ENCODE assay signal across 8 cellular contexts in the genomic region with DNA sequence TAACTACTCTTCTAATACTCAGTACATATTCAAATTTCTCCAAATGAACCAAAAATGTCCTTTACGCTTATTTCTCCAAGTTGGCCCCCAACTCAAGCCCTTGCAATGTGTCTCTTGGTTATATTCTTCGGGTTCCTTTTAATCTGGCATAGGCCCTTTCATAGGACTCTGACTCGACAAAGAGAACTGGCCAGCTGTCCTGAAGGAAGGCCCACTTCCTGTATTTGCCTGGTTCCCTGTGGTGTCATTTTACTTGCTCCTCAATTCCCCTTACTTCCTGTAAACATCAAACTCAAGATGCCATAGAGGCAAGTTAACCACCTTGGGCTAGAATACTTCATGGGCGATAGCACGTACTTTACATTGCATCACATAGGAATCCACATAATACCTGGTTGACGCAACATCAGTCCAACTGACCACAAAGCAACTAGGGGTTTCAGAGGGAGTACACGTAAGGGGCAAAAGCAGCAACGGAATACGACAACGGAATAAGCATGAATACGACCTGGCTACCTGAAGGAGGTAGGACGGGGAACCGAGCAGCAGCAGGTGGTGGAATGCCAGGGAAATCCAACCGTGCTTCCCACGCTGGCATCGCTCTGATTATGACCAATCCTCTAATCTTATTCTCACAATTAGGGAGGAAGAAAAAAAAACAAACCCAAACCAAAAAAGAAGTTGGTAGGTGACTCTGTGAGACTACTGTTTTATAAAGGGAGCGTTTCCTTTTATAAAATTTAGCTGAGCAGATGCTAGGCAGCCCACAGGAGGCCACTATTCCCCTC. TPM values are rescaled to one million over a fixed set of nuclear protein-coding genes. Genes with fewer than 3 reads are reported as not detected.
DNase-seq lines count a peak whose midpoint lies in the region; ATAC-seq and TF ChIP-seq lines count a peak whose summit lies in the region.

No MANE protein-coding gene starts in this region.

- H3K4me1 ChIP-seq in BLaER1 (peaks cover 32% of the 10 kb centered on the region), GM23248 (ENCODE audit: insufficient read depth) (peaks cover 21% of the 10 kb centered on the region), muscle layer of colon (ENCODE audit: insufficient read depth, low read length) (peaks cover 23% of the 10 kb centered on the region)

- H3K79me2 ChIP-seq in GM23248 (ENCODE audit: insufficient read depth) = peaks cover 39% of the 10 kb centered on the region

- whole genome bisulfite sequencing in GM23248 (ENCODE audit: low coverage in 1 of 2, low lambda C conversion rate in 2 of 2, missing lambda C conversion rate in 2 of 2), 2 experiments = 59 to 66% methylated on average over 17 of the region's 17 CpGs

- H3K9ac ChIP-seq in BLaER1 (peak overlapping the region; percentile 79), GM23248 (peak overlapping the region; percentile 76), muscle layer of colon (ENCODE audit: low read length) (no peak overlapping the region)

- H3K9me3 ChIP-seq in BLaER1 (peaks cover 36% of the 10 kb centered on the region), GM23248 (ENCODE audit: low read depth) (no peaks in the 10 kb centered on the region), muscle layer of colon (ENCODE audit: low read length) (no peaks in the 10 kb centered on the region)

- H3F3A ChIP-seq in GM23248 (ENCODE audit: insufficient read depth) = peaks cover 7% of the 10 kb centered on the region

- in situ Hi-C loops in GM23248 (cut with MboI) = no loop called here

- H3K36me3 ChIP-seq in BLaER1 (peaks cover 22% of the 10 kb centered on the region), GM23248 (ENCODE audit: low read depth) (peaks cover 6% of the 10 kb centered on the region; the same call in 1 of the 2 replicates), muscle layer of colon (ENCODE audit: insufficient read depth, low read length) (no peaks in the 10 kb centered on the region)

- intact Hi-C loops in dorsolateral prefrontal cortex (cut with DNase I) = loop anchor here (2.0 to 5.0 kb wide), 3 partner anchors 45 to 595 kb away; partner anchors contain the start of genes CYBRD1 (in 1 of the 2), DCAF17 (in 1 of the 2) and METTL8 (in 1 of the 2)

- ATAC-seq in GM18520 (IDR thresholded peaks at IDR 0.05; ENCODE audit: unreplicated experiment) (no peak), HG03354 (IDR thresholded peaks at IDR 0.05; ENCODE audit: poor library complexity, severe bottlenecking, unreplicated experiment) (no peak)

- H3K27ac ChIP-seq in BLaER1 = peak overlapping the region; percentile 65
- H3K27ac ChIP-seq in GM23248 = peak overlapping the region; percentile 58
- H3K27ac ChIP-seq in dorsolateral prefrontal cortex = peak overlapping the region in 58 of 59 donors; percentile 2 to 97 (median 86)
- H3K27ac ChIP-seq in muscle layer of colon (ENCODE audit: low read depth, low read length) = peak overlapping the region; percentile 75

- H3K27me3 ChIP-seq in BLaER1 (no peaks in the 10 kb centered on the region), GM23248 (replicated peaks; ENCODE audit: insufficient read depth) (no peaks in the 10 kb centered on the region), dorsolateral prefrontal cortex (no peaks in the 10 kb centered on the region), muscle layer of colon (ENCODE audit: control insufficient read depth in 1 of 2, insufficient read depth in 2 of 2, low read length in 2 of 2) (no peaks in the 10 kb centered on the region)

- no peak for DNase-seq in GM23248
- DNase-seq in RKO (ENCODE audit: low spot score) = peak; percentile 76
- peak in 3 of 10 donors; percentile 8 to 30 (median 11) for DNase-seq in dorsolateral prefrontal cortex
- no peak for DNase-seq in hippocampal formation (lab: John Stamatoyannopoulos, UW)

- H2AFZ ChIP-seq in GM23248 = peak overlapping the region; percentile 98

- no peak for TF ChIP-seq CTCF in dorsolateral prefrontal cortex (IDR thresholded peaks at IDR 0.05 in 54 of 56, conservative IDR thresholded peaks at IDR 0.05 in 2 of 56; ENCODE audit: low read depth in 1 of 56, partially characterized antibody in 56 of 56)

- H3K4me2 ChIP-seq in BLaER1 (peak overlapping the region; percentile 64), GM23248 (ENCODE audit: unreplicated experiment) (peak overlapping the region; percentile 78)

- H3K4me3 ChIP-seq in BLaER1 (peak overlapping the region; percentile 98), GM23248 (peak overlapping the region; percentile 64), dorsolateral prefrontal cortex (peak overlapping the region; percentile 59 to 99 (median 92)), muscle layer of colon (ENCODE audit: low read depth in 1 of 2, low read length in 2 of 2) (peak overlapping the region in 1 of 2 donors; percentile 30)

- H4K20me1 ChIP-seq in BLaER1 (peaks cover 41% of the 10 kb centered on the region), GM23248 (ENCODE audit: insufficient read depth) (peaks cover 27% of the 10 kb centered on the region)

- no peaks in the 10 kb centered on the region for H3K9me2 ChIP-seq in GM23248 (ENCODE audit: insufficient read depth)

RNA-seq across cellular contexts. Expression of gene GORASP2, which starts 0.8 kb away (rescaled TPM):
- total RNA-seq in GM23248 (2014; rRNA removed; shearing (Covaris generic)) = 47.6 and 70.4 TPM in 2 replicates
- polyA plus RNA-seq in GM23248 (2016; fragmentation: Nextera tagmentation; extraction: Ambion mirVana) = 132 and 142 TPM in 2 replicates
- 10 to 100 TPM; 28.3 to 69.0 (median 51.0) TPM for total RNA-seq in dorsolateral prefrontal cortex
